ENCODE assay signal across 32 cellular contexts in genomic region chr10:13146383-13146782, GRCh38. TPM values are rescaled to one million over a fixed set of nuclear protein-coding genes. Genes with fewer than 3 reads are reported as not detected.
DNase-seq lines count a peak whose midpoint lies in the region; ATAC-seq, FAIRE-seq and TF ChIP-seq lines count a peak whose summit lies in the region.
"Had no signal": no experiment of that assay in that cellular context is flagged by ENCODE, and none has a peak within 500 bp of the region (broad histone marks: within the 10 kb centered on the region; RNA-seq: fewer than 3 reads in every experiment).

No MANE protein-coding gene starts in this region.

- H2AK9ac ChIP-seq in IMR-90 (replicated peaks; ENCODE audit: low read depth, low read length, poor library complexity): no peak overlapping the region

- no peaks in the 10 kb centered on the region for H3K27me3 ChIP-seq in IMR-90 (ENCODE audit: control insufficient read depth, insufficient read depth, low read length)
- H3K27me3 ChIP-seq in bronchial epithelial cell (ENCODE audit: control insufficient read depth, insufficient read depth, low read length): no peaks in the 10 kb centered on the region
- H3K27me3 ChIP-seq: adrenal gland, BE2C, neural progenitor cell had no signal

- H2BK120ac ChIP-seq in IMR-90 (ENCODE audit: low read depth, low read length): no peak overlapping the region

- no peak for TF ChIP-seq POLR2A in IMR-90 (IDR thresholded peaks at IDR 0.05; ENCODE audit: low read depth, low read length)

- in situ Hi-C loops in IMR-90 (cut with MboI; ENCODE audit: low sequenced_read_pairs): no loop called here

- H2AK5ac ChIP-seq in IMR-90 (ENCODE audit: low read depth, low read length): no peak overlapping the region

- H3K23ac ChIP-seq in IMR-90 (ENCODE audit: low read depth, low read length): no peak overlapping the region

- H3K9me3 ChIP-seq in IMR-90 (ENCODE audit: control insufficient read depth, insufficient read depth, low read length): peaks cover 1% of the 10 kb centered on the region; the same call in 1 of the 2 replicates
- H3K9me3 ChIP-seq: adrenal gland, BE2C, thoracic aorta had no signal

- H3K4me3 ChIP-seq in IMR-90 (ENCODE audit: insufficient read depth, low read depth, low read length) (no peak overlapping the region), bronchial epithelial cell (ENCODE audit: low read depth, low read length) (no peak overlapping the region), coronary artery (no peak overlapping the region)
- H3K4me3 ChIP-seq: adrenal gland, left ventricle myocardium inferior, neural progenitor cell, thoracic aorta had no signal

- TF ChIP-seq RAD21 in IMR-90 (IDR thresholded peaks at IDR 0.05; ENCODE audit: low read length): no peak

- H3K14ac ChIP-seq in IMR-90 (replicated peaks; ENCODE audit: low read depth, low read length): no peak overlapping the region

- H2BK5ac ChIP-seq in IMR-90 (ENCODE audit: low read depth, low read length, poor library complexity, severe bottlenecking): no peak overlapping the region

- H2BK15ac ChIP-seq in IMR-90 (ENCODE audit: low read depth, low read length): no peak overlapping the region

- intact Hi-C loops in IMR-90 (cut with micrococcal nuclease) (no loop called here), sciatic nerve (cut with DNase I) (no loop called here)

- H4K20me1 ChIP-seq in IMR-90 (ENCODE audit: insufficient read depth, low read length): no peaks in the 10 kb centered on the region

- CTCF ChIA-PET in IMR-90 (lab: Yijun Ruan, JAX): no interaction called here

- no peak overlapping the region for H2AFZ ChIP-seq in IMR-90 (replicated peaks; ENCODE audit: low read length, poor library complexity)
- H2AFZ ChIP-seq: neural progenitor cell had no signal

- no peaks in the 10 kb centered on the region for H3K9me1 ChIP-seq in IMR-90 (ENCODE audit: insufficient read depth, low read length)

- FAIRE-seq in bronchial epithelial cell (lab: Jason Lieb, UNC): peak; percentile 73
- FAIRE-seq: colon had no signal

- POLR2A ChIA-PET in IMR-90 (lab: Charles Lee; ENCODE audit: unreplicated experiment): no interaction called here

- TF ChIP-seq CTCF in IMR-90 (conservative IDR thresholded peaks at IDR 0.05; ENCODE audit: low read depth, low read length) (no peak), bronchial epithelial cell (IDR thresholded peaks at IDR 0.05; ENCODE audit: insufficient read depth, low read length, severe bottlenecking) (no peak), coronary artery (IDR thresholded peaks at IDR 0.05) (no peak)

- no peak overlapping the region for H4K91ac ChIP-seq in IMR-90 (ENCODE audit: insufficient read depth, low read depth, low read length)

- peaks cover 6% of the 10 kb centered on the region; the same call in 1 of the 2 replicates for H3K36me3 ChIP-seq in IMR-90 (ENCODE audit: control insufficient read depth, insufficient read depth, low read length)
- peaks cover 2% of the 10 kb centered on the region for H3K36me3 ChIP-seq in bronchial epithelial cell (ENCODE audit: control insufficient read depth, insufficient read depth, low read length)
- H3K36me3 ChIP-seq: BE2C, neural progenitor cell had no signal

- no peak overlapping the region for H3K9ac ChIP-seq in IMR-90 (ENCODE audit: low read depth, low read length)
- H3K9ac ChIP-seq: KMS-11, neural progenitor cell had no signal

- H3K56ac ChIP-seq in IMR-90 (ENCODE audit: extremely low read depth, insufficient read depth, low read length): no peak overlapping the region

- no peak overlapping the region for H4K8ac ChIP-seq in IMR-90 (ENCODE audit: low read depth in 2 of 2, low read length in 2 of 2)

- H4K5ac ChIP-seq in IMR-90 (ENCODE audit: low read depth, low read length): no peak overlapping the region

- no CpG with 5 or more reads among the region's 1 CpG for WGBS in IMR-90 (ENCODE audit: extremely low coverage in 2 of 2, insufficient read length in 1 of 2), 2 experiments

- no peaks in the 10 kb centered on the region for H3K79me1 ChIP-seq in IMR-90 (ENCODE audit: low read depth in 1 of 2, low read length in 2 of 2)

- DNase-seq in EH (ENCODE audit: low read depth) (peak; percentile 34), IMR-90 (no peak), bronchial epithelial cell (ENCODE audit: low read depth) (peak; percentile 28), iris pigment epithelial cell (ENCODE audit: low read depth) (peak; percentile 70), coronary artery (ENCODE audit: low spot score) (no peak), sciatic nerve (ENCODE audit: low spot score) (no peak)
- DNase-seq in activated effector memory CD4-positive, alpha-beta T cell treated with Interleukin-2 at 50 U/mL for 16 hours: no peak
- DNase-seq: activated CD4-positive, alpha-beta memory T cell treated with anti-CD3 and anti-CD28 coated beads, Interleukin-2, amount 10 ng/mL, durations not matched to agents 7 days and 5 days; activated CD8-positive, alpha-beta memory T cell treated with anti-CD3 and anti-CD28 coated beads, Interleukin-2, amount 50 U/mL, for 48 hours; activated naive CD4-positive, alpha-beta T cell treated with anti-CD3 and anti-CD28 coated beads, Interleukin-2, amount 10 ng/mL, durations not matched to agents 7 days and 5 days; adrenal gland; BE2C; CD8-positive, alpha-beta memory T cell; DMS153; effector CD4-positive, alpha-beta T cell; foreskin fibroblast; head of caudate nucleus; islet precursor cell; left ventricle myocardium inferior; mesendoderm; NCI-H1930; NCI-H524; PC-3; right cardiac atrium; SHP77; stimulated activated naive CD8-positive, alpha-beta T cell treated with anti-CD3 and anti-CD28 coated beads, Interleukin-15, amount 100 ng/mL, for 72 hours; T-helper 2 cell had no signal

- peaks cover 2% of the 10 kb centered on the region; the same call in 1 of the 2 replicates for H3K4me1 ChIP-seq in IMR-90 (ENCODE audit: control insufficient read depth, insufficient read depth, low read length)
- H3K4me1 ChIP-seq: adrenal gland, BE2C, left ventricle myocardium inferior had no signal

- peak; percentile 24; the same call in 1 of the 2 replicates for ATAC-seq in IMR-90 (ENCODE audit: low read depth)
- no peak for ATAC-seq in HG02623 (IDR thresholded peaks at IDR 0.05; ENCODE audit: unreplicated experiment)
- ATAC-seq in sciatic nerve: no peak
- ATAC-seq: PC-3; stimulated activated naive CD8-positive, alpha-beta T cell treated with anti-CD3 and anti-CD28 coated beads, Interleukin-15, amount 100 ng/mL, for 72 hours had no signal

- dilution Hi-C loops in IMR-90 (cut with HindIII; ENCODE audit: low sequenced_read_pairs, unreplicated experiment): no loop called here

- H3K27ac ChIP-seq in IMR-90 (ENCODE audit: insufficient read depth, low read length) (no peak overlapping the region), coronary artery (no peak overlapping the region)
- H3K27ac ChIP-seq: adrenal gland, KMS-11, left ventricle myocardium inferior, neural progenitor cell, thoracic aorta had no signal

- H3K18ac ChIP-seq in IMR-90 (ENCODE audit: low read depth, low read length): no peak overlapping the region

- no peak overlapping the region for H2BK20ac ChIP-seq in IMR-90 (ENCODE audit: low read depth, low read length)

- H3K4ac ChIP-seq in IMR-90 (ENCODE audit: low read depth, low read length): no peak overlapping the region

- BruUV-seq in IMR-90 (replicated peaks; lab: Mats Ljungman, UMichigan): no TSS peak

- no peak overlapping the region for H3K4me2 ChIP-seq in IMR-90 (ENCODE audit: low read depth, low read length)
- H3K4me2 ChIP-seq: KMS-11, neural progenitor cell had no signal

TF ChIP-seq in IMR-90, 13 proteins besides CTCF, POLR2A, EP300 and RAD21:
- TF ChIP-seq RFX5 (IDR thresholded peaks at IDR 0.05; ENCODE audit: low read depth, low read length) (no peak), FOS (IDR thresholded peaks at IDR 0.05; ENCODE audit: low read depth, low read length) (no peak)

RNA-seq across cellular contexts. Expression of gene MCM10, which starts 15.0 kb away (rescaled TPM):
- total RNA-seq in IMR-90 (2012; rRNA removed) (11.8 and 14.4 TPM in 2 replicates), bronchial epithelial cell (under 0.01 and 0.38 TPM in 2 replicates), sciatic nerve (0.45 TPM)
- 4.9 and 5.4 TPM in 2 replicates for polyA plus RNA-seq in IMR-90 (2012; rRNA removed)
- polyA plus RNA-seq in IMR-90 (2012; cell fraction: cytosol; rRNA removed): 0.69 and 1.3 TPM in 2 replicates
- polyA plus RNA-seq in IMR-90 (2012; cell fraction: nucleus; rRNA removed; ENCODE audit: low replicate concordance): 1.1 and 3.5 TPM in 2 replicates
- polyA plus RNA-seq: CD8-positive, alpha-beta memory T cell had no signal

RNA-seq across cellular contexts. Expression of gene OPTN, which starts 46.4 kb away (rescaled TPM):
- total RNA-seq in IMR-90 (2012; rRNA removed): 34.8 and 56.9 TPM in 2 replicates
- 39.1 and 41.4 TPM in 2 replicates for polyA plus RNA-seq in IMR-90 (2012; rRNA removed)
- polyA plus RNA-seq in IMR-90 (2012; cell fraction: cytosol; rRNA removed): 10.2 and 14.9 TPM in 2 replicates
- polyA plus RNA-seq in IMR-90 (2012; cell fraction: nucleus; rRNA removed; ENCODE audit: low replicate concordance): 7.7 and 46.9 TPM in 2 replicates
- 57.1 and 98.3 TPM in 2 replicates for total RNA-seq in bronchial epithelial cell
- 118 TPM for total RNA-seq in sciatic nerve

Comparison
In these comparisons a context has a peak if more than half of its experiments do, and no peak if none do; other contexts are left out.
1. DNase-seq: peak in EH (single experiment), bronchial epithelial cell (single experiment) and iris pigment epithelial cell (single experiment); none in IMR-90 (single experiment), activated effector memory CD4-positive, alpha-beta T cell treated with Interleukin-2 at 50 U/mL for 16 hours (single experiment), coronary artery (single experiment) and sciatic nerve (single experiment).